1 cellular context compared by ENCODE assay signal in genomic region chr17:66469890-66470289, GRCh38.
TF ChIP-seq lines count a peak whose summit lies in the region.

No MANE protein-coding gene starts in this region.

TF ChIP-seq in HepG2, 621 proteins besides CTCF, POLR2A, EP300 and RAD21 (continued from another document):
- TF ChIP-seq ZBTB4 (CRISPR knock-in tag; IDR thresholded peaks at IDR 0.05; ENCODE audit: borderline replicate concordance) (no peak), TAF15 (IDR thresholded peaks at IDR 0.05; ENCODE audit: low read depth, low read length, poor library complexity, severe bottlenecking) (no peak), ZBTB1 (CRISPR knock-in tag; IDR thresholded peaks at IDR 0.05; ENCODE audit: borderline replicate concordance) (no peak), NONO (IDR thresholded peaks at IDR 0.05) (no peak), NONO (CRISPR knock-in tag; conservative IDR thresholded peaks at IDR 0.05) (no peak), TFE3 (CRISPR knock-in tag; IDR thresholded peaks at IDR 0.05) (no peak)
